Comparison of ENCODE assay signal across 21 cellular contexts in genomic region chr2:75737961-75738360, GRCh38.
"Had no signal": no experiment of that assay in that cellular context is flagged by ENCODE, and none has a peak within 500 bp of the region (broad histone marks: within the 10 kb centered on the region; RNA-seq: fewer than 3 reads in every experiment).

No MANE protein-coding gene starts in this region.

- H3K27ac ChIP-seq: HL-60, SJCRH30 had no signal

- ATAC-seq: Panc1, PC-3, Right ventricle myocardium inferior, SK-N-SH treated with all-trans-retinoic acid at 6 μM for 48 hours had no signal

- H3K4me3 ChIP-seq: SJCRH30 had no signal

- DNase-seq: KBM-7, MV-4-11, NCI-H1048, NCI-H1105, NCI-H1417, NCI-H1436 treated with DMSO at 0.1 percent for 48 hours, NCI-H1694, NCI-H187 treated with DMSO at 0.1 percent for 48 hours, NCI-H2029 treated with DMSO at 0.1 percent for 48 hours, NCI-H2171 treated with DMSO at 0.1 percent for 48 hours, NCI-H524, NCI-H69, NCI-H774, PC-3, SHP77 treated with DMSO at 0.1 percent for 48 hours, SJCRH30, T-helper 1 cell had no signal

- H3K36me3 ChIP-seq: SJCRH30 had no signal

- H3K4me1 ChIP-seq: SJCRH30 had no signal

- H3K9me3 ChIP-seq: SJCRH30 had no signal
